ENCODE assay signal across 8 cellular contexts in genomic region chrX:101408530-101408836, GRCh38. TPM values are rescaled to one million over a fixed set of nuclear protein-coding genes. Genes with fewer than 3 reads are reported as not detected.
DNase-seq lines count a peak whose midpoint lies in the region; ATAC-seq lines count a peak whose summit lies in the region.

No MANE protein-coding gene starts in this region.

- H3K4me1 ChIP-seq in stomach smooth muscle (ENCODE audit: control insufficient read depth, insufficient read depth, low read length), result peaks cover 7% of the 10 kb centered on the region

- H3K27me3 Mint-ChIP-seq in activated T-cell treated with anti-CD3 and anti-CD28 coated beads, Interleukin-2, amount 50 U/mL, for 72 hours (ENCODE audit: low read depth), result no peaks in the 10 kb centered on the region
- H3K27me3 Mint-ChIP-seq in activated CD4-positive, alpha-beta memory T cell treated with anti-CD3 and anti-CD28 coated beads, Interleukin-2, amount 10 ng/mL, durations not matched to agents 7 days and 5 days, result no peaks in the 10 kb centered on the region

- peaks cover 22% of the 10 kb centered on the region for H3K4me1 Mint-ChIP-seq in activated T-cell treated with anti-CD3 and anti-CD28 coated beads, Interleukin-2, amount 50 U/mL, for 72 hours (ENCODE audit: low read depth)
- peaks cover 40% of the 10 kb centered on the region for H3K4me1 Mint-ChIP-seq in activated CD4-positive, alpha-beta memory T cell treated with anti-CD3 and anti-CD28 coated beads, Interleukin-2, amount 10 ng/mL, durations not matched to agents 7 days and 5 days

- peaks cover 12 to 14% of the 10 kb centered on the region in 2 donors for H3K36me3 Mint-ChIP-seq in activated T-cell treated with anti-CD3 and anti-CD28 coated beads, Interleukin-2, amount 50 U/mL, for 72 hours (ENCODE audit: insufficient read depth in 2 of 2)
- H3K36me3 Mint-ChIP-seq in activated CD4-positive, alpha-beta memory T cell treated with anti-CD3 and anti-CD28 coated beads, Interleukin-2, amount 10 ng/mL, durations not matched to agents 7 days and 5 days (ENCODE audit: low read depth), result peaks cover 24% of the 10 kb centered on the region

- peak overlapping the region; percentile 97 for H3K27ac Mint-ChIP-seq in activated T-cell treated with anti-CD3 and anti-CD28 coated beads, Interleukin-2, amount 50 U/mL, for 72 hours
- peak overlapping the region; percentile 97 for H3K27ac Mint-ChIP-seq in activated CD4-positive, alpha-beta memory T cell treated with anti-CD3 and anti-CD28 coated beads, Interleukin-2, amount 10 ng/mL, durations not matched to agents 7 days and 5 days

- H3K9me3 Mint-ChIP-seq in activated T-cell treated with anti-CD3 and anti-CD28 coated beads, Interleukin-2, amount 50 U/mL, for 72 hours, result no peaks in the 10 kb centered on the region
- no peaks in the 10 kb centered on the region for H3K9me3 Mint-ChIP-seq in activated CD4-positive, alpha-beta memory T cell treated with anti-CD3 and anti-CD28 coated beads, Interleukin-2, amount 10 ng/mL, durations not matched to agents 7 days and 5 days

- no peak for ATAC-seq in activated T-cell treated with anti-CD3 and anti-CD28 coated beads, Interleukin-2, amount 50 U/mL, for 72 hours (replicated peaks in 1 of 2)
- no peak for ATAC-seq in HG03139 (IDR thresholded peaks at IDR 0.05; ENCODE audit: unreplicated experiment)

- peak overlapping the region; percentile 95 for H3K27ac ChIP-seq in stomach smooth muscle (ENCODE audit: low read length)

- H3K36me3 ChIP-seq in stomach smooth muscle (ENCODE audit: control insufficient read depth in 2 of 2, insufficient read depth in 2 of 2, low read length in 2 of 2), result peaks cover 5 to 13% of the 10 kb centered on the region in 2 donors

- H3K4me3 ChIP-seq in iPS-11a (ENCODE audit: low read depth, low read length), result peak overlapping the region; percentile 83
- peak overlapping the region; percentile 84 to 88 for H3K4me3 ChIP-seq in stomach smooth muscle (ENCODE audit: low read length in 2 of 2)

- POLR2A ChIA-PET in activated CD4-positive, alpha-beta memory T cell treated with anti-CD3 and anti-CD28 coated beads, Interleukin-2, amount 10 ng/mL, durations not matched to agents 7 days and 5 days (lab: Charles Lee), result no interaction called here

- no peaks in the 10 kb centered on the region for H3K9me3 ChIP-seq in stomach smooth muscle (ENCODE audit: control insufficient read depth in 2 of 2, low read length in 2 of 2)

- H3K27me3 ChIP-seq in stomach smooth muscle (ENCODE audit: control insufficient read depth in 1 of 2, insufficient read depth in 2 of 2, low read length in 2 of 2), result peaks cover 0 to 6% of the 10 kb centered on the region in 2 donors

- peak overlapping the region; percentile 85 to 96 for H3K4me3 Mint-ChIP-seq in activated T-cell treated with anti-CD3 and anti-CD28 coated beads, Interleukin-2, amount 50 U/mL, for 72 hours
- H3K4me3 Mint-ChIP-seq in activated CD4-positive, alpha-beta memory T cell treated with anti-CD3 and anti-CD28 coated beads, Interleukin-2, amount 10 ng/mL, durations not matched to agents 7 days and 5 days, result peak overlapping the region; percentile 89

- no peak for DNase-seq in activated T-cell treated with anti-CD3 and anti-CD28 coated beads, Interleukin-2, amount 50 U/mL, for 72 hours
- no peak for DNase-seq in activated T-cell treated with anti-CD3 and anti-CD28 coated beads, Interleukin-2, amount 50 U/mL, for 1 hour
- no peak for DNase-seq in activated CD4-positive, alpha-beta memory T cell treated with anti-CD3 and anti-CD28 coated beads, Interleukin-2, amount 10 ng/mL, durations not matched to agents 7 days and 5 days
- DNase-seq in amniotic stem cell (lab: John Stamatoyannopoulos, UW) (no peak), GM19238 (ENCODE audit: insufficient read length, low spot score) (no peak)

- peak overlapping the region; percentile 87 to 90 for H3K9ac ChIP-seq in stomach smooth muscle (ENCODE audit: low read length in 2 of 2)

- CTCF ChIA-PET in activated CD4-positive, alpha-beta memory T cell treated with anti-CD3 and anti-CD28 coated beads, Interleukin-2, amount 10 ng/mL, durations not matched to agents 7 days and 5 days (lab: Charles Lee), result no interaction called here

RNA-seq across cellular contexts. Expression of gene HNRNPH2, which starts 0.5 kb away (rescaled TPM):
- total RNA-seq in activated T-cell treated with anti-CD3 and anti-CD28 coated beads, Interleukin-2, amount 50 U/mL, for 72 hours, result 10 to 100 TPM; 15.0 to 17.8 TPM
- 10 to 100 TPM; 46.2 TPM for total RNA-seq in activated CD4-positive, alpha-beta memory T cell treated with anti-CD3 and anti-CD28 coated beads, Interleukin-2, amount 10 ng/mL, durations not matched to agents 7 days and 5 days

RNA-seq across cellular contexts. Expression of gene GLA, which starts 0.8 kb away (rescaled TPM):
- total RNA-seq in activated T-cell treated with anti-CD3 and anti-CD28 coated beads, Interleukin-2, amount 50 U/mL, for 72 hours, result 10 to 100 TPM; 43.7 to 48.1 TPM
- 10 to 100 TPM; 35.6 to 38.3 TPM for total RNA-seq in activated CD4-positive, alpha-beta memory T cell treated with anti-CD3 and anti-CD28 coated beads, Interleukin-2, amount 10 ng/mL, durations not matched to agents 7 days and 5 days

RNA-seq across cellular contexts. Expression of gene RPL36A, which starts 17.7 kb away (rescaled TPM):
- total RNA-seq in activated T-cell treated with anti-CD3 and anti-CD28 coated beads, Interleukin-2, amount 50 U/mL, for 72 hours, result 100 to 1,000 TPM; 221 to 294 TPM
- total RNA-seq in activated CD4-positive, alpha-beta memory T cell treated with anti-CD3 and anti-CD28 coated beads, Interleukin-2, amount 10 ng/mL, durations not matched to agents 7 days and 5 days, result 100 to 1,000 TPM; 229 to 246 TPM

RNA-seq across cellular contexts. Expression of gene BTK, which starts 22.5 kb away (rescaled TPM):
- total RNA-seq in activated T-cell treated with anti-CD3 and anti-CD28 coated beads, Interleukin-2, amount 50 U/mL, for 72 hours, result 1 to 10 TPM; 1.7 to 1.9 TPM
- total RNA-seq in activated CD4-positive, alpha-beta memory T cell treated with anti-CD3 and anti-CD28 coated beads, Interleukin-2, amount 10 ng/mL, durations not matched to agents 7 days and 5 days, result under 1 TPM in 1 of 2 experiments, not detected in 1; 0.10 TPM

RNA-seq across cellular contexts. Expression of gene TIMM8A, which starts 59.9 kb away (rescaled TPM):
- 10 to 100 TPM; 13.8 to 15.7 TPM for total RNA-seq in activated T-cell treated with anti-CD3 and anti-CD28 coated beads, Interleukin-2, amount 50 U/mL, for 72 hours
- total RNA-seq in activated CD4-positive, alpha-beta memory T cell treated with anti-CD3 and anti-CD28 coated beads, Interleukin-2, amount 10 ng/mL, durations not matched to agents 7 days and 5 days, result 10 to 100 TPM in 1 of 2 experiments, 1 to 10 TPM in 1; 8.4 to 11.3 TPM
